8 cellular contexts compared by ENCODE assay signal in the genomic region with DNA sequence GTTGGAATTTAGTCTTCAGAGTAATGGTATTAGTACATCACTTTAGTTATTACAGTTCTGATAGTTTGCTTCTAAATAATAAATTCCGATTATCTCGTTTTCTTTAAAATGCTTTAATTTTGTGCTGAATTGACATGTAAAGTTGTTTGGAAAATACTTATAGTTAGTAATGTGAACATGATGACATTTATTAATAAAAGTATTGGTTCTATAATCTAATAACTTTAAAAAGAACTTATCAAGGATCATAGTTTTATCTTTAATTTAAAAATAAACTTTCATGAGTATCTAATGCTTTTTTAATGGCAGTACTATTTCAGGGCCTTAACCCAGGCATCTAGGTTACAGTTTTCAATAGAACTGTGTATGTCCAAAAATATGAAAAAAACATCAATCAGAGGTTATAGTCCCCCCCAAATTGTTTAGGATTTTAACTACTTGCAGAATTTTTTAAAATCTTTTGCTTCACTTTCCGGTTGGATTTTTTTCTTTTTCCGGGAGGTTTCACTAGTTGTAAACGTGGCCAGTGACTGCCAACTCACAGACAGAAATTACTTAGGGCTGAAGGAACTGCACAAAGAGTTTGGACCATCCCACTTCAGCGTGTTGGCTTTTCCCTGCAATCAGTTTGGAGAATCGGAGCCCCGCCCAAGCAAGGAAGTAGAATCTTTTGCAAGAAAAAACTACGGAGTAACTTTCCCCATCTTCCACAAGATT. TPM values are rescaled to one million over a fixed set of nuclear protein-coding genes. Genes with fewer than 3 reads are reported as not detected.
A peak's percentile ranks its signal among the peaks of the same experiment; 100 is the strongest.
DNase-seq lines count a peak whose midpoint lies in the region; ATAC-seq and TF ChIP-seq lines count a peak whose summit lies in the region.

No MANE protein-coding gene starts in this region.

- peaks cover 17% of the 10 kb centered on the region for H4K20me1 ChIP-seq in hepatocyte (ENCODE audit: insufficient read depth, poor library complexity, severe bottlenecking)

- DNase-seq in GOT3 (lab: John Stamatoyannopoulos, UW) (peak; percentile 21), ascending aorta (ENCODE audit: low spot score in 2 of 2) (peak in 1 of 2 donors; percentile 84), hepatocyte (ENCODE audit: low spot score) (peak; percentile 86), substantia nigra (lab: John Stamatoyannopoulos, UW) (no peak), caudate nucleus (lab: John Stamatoyannopoulos, UW) (no peak)
- no peak for DNase-seq in activated T-helper 1 cell treated with anti-CD3 and anti-CD28 coated beads, Interleukin-12 subunit alpha, Interleukin-12 subunit beta, Interleukin-2, Interleukin-4 antibody, amounts not matched to agents 30 ng/mL and 10 ng/mL and 1 ng/mL, durations not matched to agents 14 hours and 24 hours and 36 hours (ENCODE audit: low spot score)

- intact Hi-C loops in ascending aorta (cut with DNase I) = loop anchor here (5.0 kb wide), 1 partner anchor 1678 kb away; a partner anchor contains a TSS
- intact Hi-C loops in activated T-helper 1 cell treated with anti-CD3 and anti-CD28 coated beads, Interleukin-12 subunit alpha, Interleukin-12 subunit beta, Interleukin-2, Interleukin-4 antibody, amounts not matched to agents 30 ng/mL and 10 ng/mL and 1 ng/mL, durations not matched to agents 14 hours and 24 hours and 36 hours (cut with micrococcal nuclease) = loop anchor here (10.0 kb wide), 1 partner anchor 916 kb away; no protein-coding TSS in a partner anchor

- H3K4me3 ChIP-seq in ascending aorta (peak overlapping the region; percentile 47 to 58), hepatocyte (peak overlapping the region; percentile 43), skeletal muscle tissue (ENCODE audit: low read length in 3 of 3) (peak overlapping the region; percentile 36 to 83 (median 47))

- H3K9me3 Mint-ChIP-seq in activated T-helper 1 cell treated with anti-CD3 and anti-CD28 coated beads, Interleukin-12 subunit alpha, Interleukin-12 subunit beta, Interleukin-2, Interleukin-4 antibody, amounts not matched to agents 30 ng/mL and 10 ng/mL and 1 ng/mL, durations not matched to agents 14 hours and 24 hours and 36 hours = no peaks in the 10 kb centered on the region

- no peak overlapping the region for H3K4me3 Mint-ChIP-seq in activated T-helper 1 cell treated with anti-CD3 and anti-CD28 coated beads, Interleukin-12 subunit alpha, Interleukin-12 subunit beta, Interleukin-2, Interleukin-4 antibody, amounts not matched to agents 30 ng/mL and 10 ng/mL and 1 ng/mL, durations not matched to agents 14 hours and 24 hours and 36 hours

- H3K9ac ChIP-seq in skeletal muscle tissue (ENCODE audit: low read depth in 1 of 3, low read length in 3 of 3) = peak overlapping the region in 1 of 3 donors; percentile 10

- no peaks in the 10 kb centered on the region for H3K9me3 ChIP-seq in ascending aorta
- H3K9me3 ChIP-seq in hepatocyte (ENCODE audit: low read depth) = no peaks in the 10 kb centered on the region
- no peaks in the 10 kb centered on the region for H3K9me3 ChIP-seq in skeletal muscle tissue (ENCODE audit: control insufficient read depth in 3 of 3, low read length in 3 of 3)

- H3K4me1 Mint-ChIP-seq in activated T-helper 1 cell treated with anti-CD3 and anti-CD28 coated beads, Interleukin-12 subunit alpha, Interleukin-12 subunit beta, Interleukin-2, Interleukin-4 antibody, amounts not matched to agents 30 ng/mL and 10 ng/mL and 1 ng/mL, durations not matched to agents 14 hours and 24 hours and 36 hours (ENCODE audit: low read depth) = peaks cover 8% of the 10 kb centered on the region

- H3K27ac Mint-ChIP-seq in activated T-helper 1 cell treated with anti-CD3 and anti-CD28 coated beads, Interleukin-12 subunit alpha, Interleukin-12 subunit beta, Interleukin-2, Interleukin-4 antibody, amounts not matched to agents 30 ng/mL and 10 ng/mL and 1 ng/mL, durations not matched to agents 14 hours and 24 hours and 36 hours = no peak overlapping the region

- no peaks in the 10 kb centered on the region for H3K4me1 ChIP-seq in ascending aorta
- peaks cover 11% of the 10 kb centered on the region for H3K4me1 ChIP-seq in hepatocyte (ENCODE audit: insufficient read depth)
- H3K4me1 ChIP-seq in skeletal muscle tissue (ENCODE audit: control insufficient read depth in 3 of 3, insufficient read depth in 3 of 3, low read length in 3 of 3) = no peaks in the 10 kb centered on the region

- H3K27me3 Mint-ChIP-seq in activated T-helper 1 cell treated with anti-CD3 and anti-CD28 coated beads, Interleukin-12 subunit alpha, Interleukin-12 subunit beta, Interleukin-2, Interleukin-4 antibody, amounts not matched to agents 30 ng/mL and 10 ng/mL and 1 ng/mL, durations not matched to agents 14 hours and 24 hours and 36 hours (ENCODE audit: insufficient read depth) = peaks cover 64% of the 10 kb centered on the region

- H3K4me2 ChIP-seq in hepatocyte = peak overlapping the region; percentile 74

- H3K27me3 ChIP-seq in ascending aorta (no peaks in the 10 kb centered on the region), hepatocyte (no peaks in the 10 kb centered on the region), skeletal muscle tissue (ENCODE audit: control insufficient read depth in 3 of 3, insufficient read depth in 3 of 3, low read length in 3 of 3) (peaks cover 3 to 16% (median 5%) of the 10 kb centered on the region in 3 donors)

- no peaks in the 10 kb centered on the region for H3K9me2 ChIP-seq in hepatocyte (replicated peaks; ENCODE audit: insufficient read depth)

- WGBS in hepatocyte (ENCODE audit: low lambda C conversion rate, missing lambda C conversion rate) = under 1% methylated on average over 9 of the region's 9 CpGs

- H3K27ac ChIP-seq in ascending aorta (peak overlapping the region; percentile 41 to 67), hepatocyte (peak overlapping the region; percentile 91), skeletal muscle tissue (ENCODE audit: low read depth, low read length) (no peak overlapping the region), substantia nigra (ENCODE audit: low read depth, low read length, poor library complexity, severe bottlenecking) (no peak overlapping the region), caudate nucleus (ENCODE audit: low read depth, low read length) (no peak overlapping the region)

- no peak for ATAC-seq in GM19324 (IDR thresholded peaks at IDR 0.05; ENCODE audit: low FRiP score, unreplicated experiment)

- no peaks in the 10 kb centered on the region for H3K36me3 Mint-ChIP-seq in activated T-helper 1 cell treated with anti-CD3 and anti-CD28 coated beads, Interleukin-12 subunit alpha, Interleukin-12 subunit beta, Interleukin-2, Interleukin-4 antibody, amounts not matched to agents 30 ng/mL and 10 ng/mL and 1 ng/mL, durations not matched to agents 14 hours and 24 hours and 36 hours (ENCODE audit: low read depth)

- H3K79me2 ChIP-seq in hepatocyte = peaks cover 17% of the 10 kb centered on the region

- peak overlapping the region; percentile 66 for H2AFZ ChIP-seq in hepatocyte

- H3K36me3 ChIP-seq in ascending aorta = peaks cover 3 to 12% of the 10 kb centered on the region in 2 donors
- H3K36me3 ChIP-seq in hepatocyte (replicated peaks; ENCODE audit: insufficient read depth, low read depth) = no peaks in the 10 kb centered on the region
- no peaks in the 10 kb centered on the region for H3K36me3 ChIP-seq in skeletal muscle tissue (ENCODE audit: control insufficient read depth in 3 of 3, insufficient read depth in 3 of 3, low read length in 3 of 3)

- TF ChIP-seq CTCF in ascending aorta (IDR thresholded peaks at IDR 0.05) = no peak
- TF ChIP-seq CTCF in hepatocyte (IDR thresholded peaks at IDR 0.05; ENCODE audit: poor library complexity) = no peak

RNA-seq across cellular contexts. Expression of a gene that starts 0.7 kb away (rescaled TPM):
- total RNA-seq in ascending aorta (27.9 TPM), hepatocyte (178 and 196 TPM in 2 replicates), skeletal muscle tissue (23.5 TPM)
- polyA plus RNA-seq in hepatocyte = 134 and 143 TPM in 2 replicates
- not detected in 2 replicates for total RNA-seq in activated T-helper 1 cell treated with anti-CD3 and anti-CD28 coated beads, Interleukin-12 subunit alpha, Interleukin-12 subunit beta, Interleukin-2, Interleukin-4 antibody, amounts not matched to agents 30 ng/mL and 10 ng/mL and 1 ng/mL, durations not matched to agents 14 hours and 24 hours and 36 hours

RNA-seq across cellular contexts. Expression of a gene that starts 12.3 kb away (rescaled TPM):
- not detected for total RNA-seq in ascending aorta
- total RNA-seq in hepatocyte = 0.28 and 0.30 TPM in 2 replicates
- polyA plus RNA-seq in hepatocyte = 0.12 TPM in 1 of 2 replicates, not detected in the other
- not detected for total RNA-seq in skeletal muscle tissue
- not detected in 2 replicates for total RNA-seq in activated T-helper 1 cell treated with anti-CD3 and anti-CD28 coated beads, Interleukin-12 subunit alpha, Interleukin-12 subunit beta, Interleukin-2, Interleukin-4 antibody, amounts not matched to agents 30 ng/mL and 10 ng/mL and 1 ng/mL, durations not matched to agents 14 hours and 24 hours and 36 hours

RNA-seq across cellular contexts. Expression of a gene that starts 58.2 kb away (rescaled TPM):
- total RNA-seq in ascending aorta (not detected), hepatocyte (not detected in 2 replicates), skeletal muscle tissue (0.52 TPM)
- polyA plus RNA-seq in hepatocyte = not detected in 2 replicates
- 88.1 and 93.7 TPM in 2 replicates for total RNA-seq in activated T-helper 1 cell treated with anti-CD3 and anti-CD28 coated beads, Interleukin-12 subunit alpha, Interleukin-12 subunit beta, Interleukin-2, Interleukin-4 antibody, amounts not matched to agents 30 ng/mL and 10 ng/mL and 1 ng/mL, durations not matched to agents 14 hours and 24 hours and 36 hours

Comparison
In these comparisons a context has a peak if more than half of its experiments do, and no peak if none do; other contexts are left out.
1. DNase-seq: peak in GOT3 (single experiment) and hepatocyte (single experiment); none in activated T-helper 1 cell treated with anti-CD3 and anti-CD28 coated beads, Interleukin-12 subunit alpha, Interleukin-12 subunit beta, Interleukin-2, Interleukin-4 antibody, amounts not matched to agents 30 ng/mL and 10 ng/mL and 1 ng/mL, durations not matched to agents 14 hours and 24 hours and 36 hours (single experiment), substantia nigra (0 of 49) and caudate nucleus (0 of 61).
2. H3K27ac ChIP-seq: peak in ascending aorta (2 of 2) and hepatocyte (single experiment); none in skeletal muscle tissue (single experiment), substantia nigra (single experiment) and caudate nucleus (single experiment).
3. RNA of a gene that starts 0.7 kb away (total RNA-seq): 178 to 196 TPM in hepatocyte, 27.9 TPM in ascending aorta (single experiment) and 23.5 TPM in skeletal muscle tissue (single experiment); not detected in activated T-helper 1 cell treated with anti-CD3 and anti-CD28 coated beads, Interleukin-12 subunit alpha, Interleukin-12 subunit beta, Interleukin-2, Interleukin-4 antibody, amounts not matched to agents 30 ng/mL and 10 ng/mL and 1 ng/mL, durations not matched to agents 14 hours and 24 hours and 36 hours; every median in the first group is over 10 times any median in the second.
4. RNA of a gene that starts 58.2 kb away (total RNA-seq): 88.1 to 93.7 TPM in activated T-helper 1 cell treated with anti-CD3 and anti-CD28 coated beads, Interleukin-12 subunit alpha, Interleukin-12 subunit beta, Interleukin-2, Interleukin-4 antibody, amounts not matched to agents 30 ng/mL and 10 ng/mL and 1 ng/mL, durations not matched to agents 14 hours and 24 hours and 36 hours; 0.52 TPM in skeletal muscle tissue (single experiment), not detected in ascending aorta (single experiment) and not detected in hepatocyte; every median in the first group is over 10 times any median in the second.
5. Peak in every context shown above with its lines, with median percentiles within 50 percentile points of each other: H3K4me3 ChIP-seq.